1 cellular context compared by ENCODE assay signal in the genomic region with DNA sequence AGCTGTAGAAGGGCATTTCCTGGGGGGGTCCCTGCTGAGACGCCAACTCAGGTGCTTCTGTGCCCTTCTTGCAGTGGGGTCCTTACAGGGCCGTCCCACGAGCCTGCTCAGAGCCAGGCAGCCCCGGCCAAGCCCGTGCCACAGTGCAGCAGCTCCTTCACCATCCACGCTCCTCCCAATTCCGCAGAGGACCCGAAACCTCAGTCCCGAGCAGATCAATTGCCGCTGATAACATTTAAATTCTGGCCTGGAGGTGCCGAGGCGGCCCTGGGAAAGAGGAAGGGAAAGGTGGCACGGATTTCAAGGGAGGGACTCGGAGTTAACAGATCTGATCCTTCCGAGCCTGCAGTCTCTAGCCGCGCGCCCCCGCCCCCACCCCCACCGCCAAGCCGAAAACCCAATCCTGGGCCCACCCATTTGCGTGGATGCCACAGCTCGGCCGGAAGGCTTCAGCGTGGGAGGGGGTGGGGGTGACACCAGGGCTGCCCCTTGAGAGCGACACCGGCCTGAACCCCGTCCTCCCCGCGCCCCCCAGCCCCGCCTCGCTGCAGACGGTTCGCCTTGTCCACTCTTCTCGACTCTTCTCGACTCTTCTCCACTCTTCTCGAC.
TF ChIP-seq lines count a peak whose summit lies in the region.

No MANE protein-coding gene starts in this region.

TF ChIP-seq in endothelial cell of umbilical vein, 7 proteins besides CTCF, POLR2A, EP300 and RAD21 (continued from another document):
- TF ChIP-seq POLR2AphosphoS5 (IDR thresholded peaks at IDR 0.05; ENCODE audit: insufficient read depth, low read depth, low read length) (no peak), MYC (IDR thresholded peaks at IDR 0.05; ENCODE audit: low read depth, low read length) (no peak)
TF ChIP-seq in endothelial cell of umbilical vein: peak in this region for 0.
